In genomic region chrX:1451676-1452496, GRCh38 we compare ENCODE assay signal across 8 cellular contexts. TPM values are rescaled to one million over a fixed set of nuclear protein-coding genes. Genes with fewer than 3 reads are reported as not detected.
DNase-seq lines count a peak whose midpoint lies in the region; ATAC-seq and TF ChIP-seq lines count a peak whose summit lies in the region.

No MANE protein-coding gene starts in this region.

- H3K27me3 Mint-ChIP-seq in CD4-positive, alpha-beta T cell = no peaks in the 10 kb centered on the region

- intact Hi-C loops in CD4-positive, alpha-beta T cell (cut with DNase I, micrococcal nuclease) = loop anchor here (2.0 to 5.0 kb wide), 7 partner anchors 59 to 1240 kb away; partner anchors contain the start of genes SLC25A6 (in 2 of the 2) and CD99 (in 1 of the 2)

- DNase-seq in CD4-positive, alpha-beta T cell = peak in 3 of 10 experiments; percentile 26 to 45 (median 40)
- no peak for DNase-seq in SJCRH30
- no peak for DNase-seq in epithelial cell of proximal tubule (ENCODE audit: low read depth)
- DNase-seq in SW480 (ENCODE audit: low spot score) = no peak
- DNase-seq in AML-193 (lab: John Stamatoyannopoulos, UW) = no peak

- no peak for ATAC-seq in CD4-positive, alpha-beta T cell (ENCODE audit: poor library complexity)
- ATAC-seq in HG02763 (IDR thresholded peaks at IDR 0.05; ENCODE audit: unreplicated experiment) (no peak), HG03520 (IDR thresholded peaks at IDR 0.05; ENCODE audit: unreplicated experiment) (no peak)

- no peaks in the 10 kb centered on the region for H3K4me1 ChIP-seq in SJCRH30
- peaks cover 3% of the 10 kb centered on the region for H3K4me1 ChIP-seq in neuron (ENCODE audit: insufficient read depth, low read length)

- peak overlapping the region; percentile 55 for H2AFZ ChIP-seq in neuron (ENCODE audit: low read depth, low read length)

- no peaks in the 10 kb centered on the region for H3K27me3 ChIP-seq in CD4-positive, alpha-beta T cell (ENCODE audit: control insufficient read depth, insufficient read depth, low read length)
- no peaks in the 10 kb centered on the region for H3K27me3 ChIP-seq in SJCRH30
- H3K27me3 ChIP-seq in neuron (ENCODE audit: insufficient read depth, low read length) = no peaks in the 10 kb centered on the region

- H3K36me3 ChIP-seq in SJCRH30 (peaks cover 8% of the 10 kb centered on the region), neuron (ENCODE audit: insufficient read depth, low read length) (no peaks in the 10 kb centered on the region)

- no peak for TF ChIP-seq CTCF in CD4-positive, alpha-beta T cell (IDR thresholded peaks at IDR 0.05)
- TF ChIP-seq CTCF in epithelial cell of proximal tubule (conservative IDR thresholded peaks at IDR 0.05; ENCODE audit: low read depth, low read length) = no peak

- H3K4me1 Mint-ChIP-seq in CD4-positive, alpha-beta T cell (ENCODE audit: low read depth) = peaks cover 27% of the 10 kb centered on the region

- no peaks in the 10 kb centered on the region for H3K9me3 ChIP-seq in CD4-positive, alpha-beta T cell (ENCODE audit: control insufficient read depth, low read length)
- 0 out of 2 replicates have a peak, but pooled peaks cover 3% of the 10 kb centered on the region for H3K9me3 ChIP-seq in SJCRH30 (replicated peaks)
- peaks cover 2% of the 10 kb centered on the region for H3K9me3 ChIP-seq in neuron (ENCODE audit: low read length)

- POLR2A ChIA-PET in CD4-positive, alpha-beta T cell (lab: Charles Lee) = no interaction called here

- peak overlapping the region; percentile 98 for H3K4me3 ChIP-seq in SJCRH30
- H3K4me3 ChIP-seq in epithelial cell of proximal tubule (ENCODE audit: low read depth, low read length) = peak overlapping the region; percentile 97
- H3K4me3 ChIP-seq in neuron (ENCODE audit: low read length) = peak overlapping the region; percentile 71

- H3K4me3 Mint-ChIP-seq in CD4-positive, alpha-beta T cell = peak overlapping the region; percentile 92

- CTCF ChIA-PET in CD4-positive, alpha-beta T cell (lab: Charles Lee) = no interaction called here

- H3K36me3 Mint-ChIP-seq in CD4-positive, alpha-beta T cell (ENCODE audit: low read depth) = peaks cover 41% of the 10 kb centered on the region

- peak overlapping the region; percentile 64 for H3K27ac ChIP-seq in CD4-positive, alpha-beta T cell (ENCODE audit: low read depth, low read length)
- H3K27ac ChIP-seq in SJCRH30 = peak overlapping the region; percentile 76; the same call in 1 of the 2 replicates

- H3K27ac Mint-ChIP-seq in CD4-positive, alpha-beta T cell = no peak overlapping the region

- H3K9me3 Mint-ChIP-seq in CD4-positive, alpha-beta T cell = peaks cover 16% of the 10 kb centered on the region

RNA-seq across cellular contexts. Expression of gene ASMTL, which starts 0.8 kb away (rescaled TPM):
- 10 to 100 TPM; 34.6 to 39.3 TPM for total RNA-seq in CD4-positive, alpha-beta T cell
- total RNA-seq in SJCRH30 (2014; rRNA removed; shearing (Covaris generic)) = 26.4 and 27.5 TPM in 2 replicates
- total RNA-seq in epithelial cell of proximal tubule = 14.4 and 16.2 TPM in 2 replicates

RNA-seq across cellular contexts. Expression of gene SLC25A6, which starts 60.0 kb away (rescaled TPM):
- total RNA-seq in CD4-positive, alpha-beta T cell = 100 to 1,000 TPM; 338 to 340 TPM
- 374 and 387 TPM in 2 replicates for total RNA-seq in SJCRH30 (2014; rRNA removed; shearing (Covaris generic))
- total RNA-seq in epithelial cell of proximal tubule = 348 and 372 TPM in 2 replicates
